8 cellular contexts compared by ENCODE assay signal in the genomic region with DNA sequence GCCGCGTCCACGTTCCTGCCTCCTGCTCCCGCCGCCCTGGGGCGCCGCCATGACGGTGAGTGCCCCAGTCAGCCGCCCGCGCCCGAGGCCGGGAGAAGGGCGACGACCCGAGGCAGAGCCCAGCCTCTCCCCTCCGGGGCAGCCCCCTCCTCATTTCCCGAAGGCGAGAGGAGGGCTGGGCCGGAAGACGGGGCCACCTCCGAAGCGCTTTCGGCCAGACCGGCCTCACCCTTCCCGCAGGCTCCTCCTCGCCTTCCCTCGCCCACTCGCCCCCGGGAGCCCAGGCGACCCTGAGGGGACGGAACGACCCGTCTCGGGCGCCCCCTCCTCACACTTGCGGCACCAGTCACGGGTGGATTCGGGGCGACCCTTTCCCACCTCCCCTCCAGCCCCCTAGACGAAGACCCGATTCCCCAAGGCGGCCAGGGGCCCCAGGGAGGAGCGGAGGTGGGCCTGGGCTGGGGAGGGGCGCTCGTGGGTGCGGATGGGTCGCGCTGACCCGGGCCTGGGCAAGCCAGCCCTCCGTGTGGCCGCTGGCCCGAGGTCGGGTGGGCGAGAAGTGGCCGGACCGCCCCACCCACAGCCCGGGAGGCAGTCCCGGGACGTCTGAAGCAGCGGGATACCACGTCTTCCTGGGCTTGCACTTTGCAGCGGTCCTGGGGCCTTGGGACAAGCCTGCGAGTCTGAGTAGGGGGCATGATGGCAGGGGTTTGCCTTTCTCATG. TPM values are rescaled to one million over a fixed set of nuclear protein-coding genes. Genes with fewer than 3 reads are reported as not detected.
A peak's percentile ranks its signal among the peaks of the same experiment; 100 is the strongest.
DNase-seq lines count a peak whose midpoint lies in the region; ATAC-seq, FAIRE-seq and TF ChIP-seq lines count a peak whose summit lies in the region.

No MANE protein-coding gene starts in this region.

- no peaks in the 10 kb centered on the region; the same call in 1 of the 2 replicates for H4K20me1 ChIP-seq in GM23338 (replicated peaks; ENCODE audit: insufficient read depth)

- H3K27ac Mint-ChIP-seq in Caco-2 (ENCODE audit: unreplicated experiment) (peak overlapping the region; percentile 63), GM23338 (no peak overlapping the region)

- H3K79me2 ChIP-seq in GM23338 (replicated peaks; ENCODE audit: insufficient read depth): no peaks in the 10 kb centered on the region

- H3K27me3 Mint-ChIP-seq in Caco-2 (ENCODE audit: insufficient read depth, unreplicated experiment): no peaks in the 10 kb centered on the region
- peaks cover 45% of the 10 kb centered on the region for H3K27me3 Mint-ChIP-seq in GM23338 (ENCODE audit: insufficient read depth, low read depth, poor library complexity)

- CTCF ChIA-PET in Caco-2 (lab: Charles Lee): no interaction called here

- H3K27me3 ChIP-seq in Caco-2 (replicated peaks; ENCODE audit: control insufficient read depth, insufficient read depth, low read length) (no peaks in the 10 kb centered on the region), GM23338 (ENCODE audit: insufficient read depth) (peaks cover 38% of the 10 kb centered on the region), RWPE2 (ENCODE audit: insufficient read depth, poor library complexity, severe bottlenecking) (no peaks in the 10 kb centered on the region), colonic mucosa (no peaks in the 10 kb centered on the region), muscle layer of colon (ENCODE audit: control insufficient read depth in 1 of 2, insufficient read depth in 2 of 2, low read length in 2 of 2) (no peaks in the 10 kb centered on the region)

- H3K4me2 ChIP-seq in GM23338: peak overlapping the region; percentile 90

- TF ChIP-seq CTCF in Caco-2 (IDR thresholded peaks at IDR 0.05; ENCODE audit: insufficient read depth in 1 of 2, low read depth in 1 of 2, low read length in 1 of 2, severe bottlenecking in 1 of 2, unreplicated experiment in 1 of 2) (no peak), GM23338 (conservative IDR thresholded peaks at IDR 0.05; ENCODE audit: low read depth in 2 of 2) (no peak), RWPE2 (IDR thresholded peaks at IDR 0.05; ENCODE audit: poor library complexity, severe bottlenecking) (no peak), colonic mucosa (IDR thresholded peaks at IDR 0.05) (no peak), D721Med (IDR thresholded peaks at IDR 0.05; ENCODE audit: insufficient read depth, missing control alignments) (no peak), GM10266 (IDR thresholded peaks at IDR 0.05; ENCODE audit: control insufficient read depth, insufficient read depth, low read depth, missing control alignments) (no peak)

- ATAC-seq in GM23338 (peak; percentile 24), RWPE2 (ENCODE audit: low read depth) (no peak)

- peaks cover 18% of the 10 kb centered on the region for H3K4me1 ChIP-seq in Caco-2
- H3K4me1 ChIP-seq in GM23338 (ENCODE audit: insufficient read depth): peaks cover 10% of the 10 kb centered on the region; the same call in 1 of the 2 replicates
- H3K4me1 ChIP-seq in RWPE2 (ENCODE audit: insufficient read depth, poor library complexity, severe bottlenecking): peaks cover 52% of the 10 kb centered on the region
- H3K4me1 ChIP-seq in colonic mucosa: peaks cover 24% of the 10 kb centered on the region
- peaks cover 85% of the 10 kb centered on the region for H3K4me1 ChIP-seq in muscle layer of colon (ENCODE audit: insufficient read depth, low read length)

- POLR2A ChIA-PET in Caco-2 (lab: Charles Lee): no interaction called here

- TSS peak; percentile 29 for BruUV-seq in Caco-2 (replicated peaks; lab: Mats Ljungman, UMichigan)

- H3K4me3 Mint-ChIP-seq in Caco-2 (ENCODE audit: unreplicated experiment): peak overlapping the region; percentile 90
- peak overlapping the region; percentile 85 for H3K4me3 Mint-ChIP-seq in GM23338

- peak overlapping the region; percentile 18; the same call in 1 of the 2 replicates for H2AFZ ChIP-seq in GM23338

- H3K9me3 Mint-ChIP-seq in Caco-2 (ENCODE audit: unreplicated experiment) (no peaks in the 10 kb centered on the region), GM23338 (no peaks in the 10 kb centered on the region)

- peaks cover 20% of the 10 kb centered on the region for H3F3A ChIP-seq in GM23338 (replicated peaks; ENCODE audit: low read depth)

- H3K9ac ChIP-seq in colonic mucosa (ENCODE audit: low read depth in 2 of 2, low read length in 2 of 2) (peak overlapping the region; percentile 94 to 100), muscle layer of colon (ENCODE audit: low read length) (peak overlapping the region; percentile 66)

- DNase-seq in Caco-2: peak in 1 of 2 experiments; percentile 20
- no peak for DNase-seq in GM23338 (ENCODE audit: low spot score)
- DNase-seq in RWPE2 (ENCODE audit: low spot score): no peak
- peak; percentile 53 for DNase-seq in colonic mucosa
- no peak for DNase-seq in D721Med (ENCODE audit: insufficient read length, low spot score)
- DNase-seq in NCI-H2107 (lab: John Stamatoyannopoulos, UW): no peak
- DNase-seq in GM10266 (ENCODE audit: extremely low spot score): no peak

- no peak overlapping the region for H3K27ac ChIP-seq in GM23338 (ENCODE audit: low read depth)
- peak overlapping the region; percentile 98 for H3K27ac ChIP-seq in RWPE2 (ENCODE audit: poor library complexity, severe bottlenecking)
- H3K27ac ChIP-seq in colonic mucosa: peak overlapping the region; percentile 87
- peak overlapping the region; percentile 93 for H3K27ac ChIP-seq in muscle layer of colon (ENCODE audit: low read depth, low read length)

- H3K4me3 ChIP-seq in Caco-2 (ENCODE audit: low read depth, low read length) (peak overlapping the region; percentile 97), GM23338 (peak overlapping the region; percentile 87), RWPE2 (ENCODE audit: severe bottlenecking) (peak overlapping the region; percentile 99), colonic mucosa (peak overlapping the region; percentile 99), muscle layer of colon (ENCODE audit: low read depth in 1 of 2, low read length in 2 of 2) (peak overlapping the region; percentile 85 to 87)

- intact Hi-C loops in Caco-2 (cut with micrococcal nuclease; ENCODE audit: unreplicated experiment): loop anchor here (5.0 kb wide), 1 partner anchor 56 kb away; no protein-coding TSS in a partner anchor
- intact Hi-C loops in colonic mucosa (cut with DNase I): no loop called here

- H3K36me3 Mint-ChIP-seq in Caco-2 (ENCODE audit: insufficient read depth, unreplicated experiment): no peaks in the 10 kb centered on the region
- peaks cover 13% of the 10 kb centered on the region for H3K36me3 Mint-ChIP-seq in GM23338 (ENCODE audit: low read depth)

- H3K9me2 ChIP-seq in GM23338 (ENCODE audit: insufficient read depth): no peaks in the 10 kb centered on the region

- FAIRE-seq in D721Med (lab: Jason Lieb, UNC): no peak

- H3K4me1 Mint-ChIP-seq in Caco-2 (ENCODE audit: low read depth, unreplicated experiment): peaks cover 13% of the 10 kb centered on the region
- peaks cover 31% of the 10 kb centered on the region for H3K4me1 Mint-ChIP-seq in GM23338

- H3K36me3 ChIP-seq in Caco-2 (ENCODE audit: control insufficient read depth, insufficient read depth, low read length) (peaks cover 2% of the 10 kb centered on the region; the same call in 1 of the 2 replicates), GM23338 (ENCODE audit: insufficient read depth) (no peaks in the 10 kb centered on the region), RWPE2 (ENCODE audit: low read depth) (peaks cover 7% of the 10 kb centered on the region), colonic mucosa (no peaks in the 10 kb centered on the region), muscle layer of colon (ENCODE audit: insufficient read depth, low read length) (no peaks in the 10 kb centered on the region)

- H3K9me3 ChIP-seq in Caco-2 (no peaks in the 10 kb centered on the region), RWPE2 (ENCODE audit: severe bottlenecking) (no peaks in the 10 kb centered on the region), colonic mucosa (no peaks in the 10 kb centered on the region), muscle layer of colon (ENCODE audit: low read length) (no peaks in the 10 kb centered on the region)

TF ChIP-seq in GM23338, 12 proteins besides CTCF, POLR2A, EP300 and RAD21:
- TF ChIP-seq POLR2AphosphoS5 (IDR thresholded peaks at IDR 0.05; ENCODE audit: low read depth): no peak; the same call in 1 of the 2 replicates
- TF ChIP-seq, protein P1, sequence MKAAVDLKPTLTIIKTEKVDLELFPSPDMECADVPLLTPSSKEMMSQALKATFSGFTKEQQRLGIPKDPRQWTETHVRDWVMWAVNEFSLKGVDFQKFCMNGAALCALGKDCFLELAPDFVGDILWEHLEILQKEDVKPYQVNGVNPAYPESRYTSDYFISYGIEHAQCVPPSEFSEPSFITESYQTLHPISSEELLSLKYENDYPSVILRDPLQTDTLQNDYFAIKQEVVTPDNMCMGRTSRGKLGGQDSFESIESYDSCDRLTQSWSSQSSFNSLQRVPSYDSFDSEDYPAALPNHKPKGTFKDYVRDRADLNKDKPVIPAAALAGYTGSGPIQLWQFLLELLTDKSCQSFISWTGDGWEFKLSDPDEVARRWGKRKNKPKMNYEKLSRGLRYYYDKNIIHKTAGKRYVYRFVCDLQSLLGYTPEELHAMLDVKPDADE (IDR thresholded peaks at IDR 0.05): 0 out of 2 replicates have a peak, but pooled peaks have one; percentile 23

RNA-seq across cellular contexts. Expression of a gene that starts 49.7 kb away (rescaled TPM):
- total RNA-seq in Caco-2 (2022) (30.7 and 38.4 TPM in 2 replicates), colonic mucosa (10 to 100 TPM; 69.5 to 75.7 TPM)
- total RNA-seq in GM23338 (2014; rRNA removed; shearing (Covaris generic)): 41.2 and 48.4 TPM in 2 replicates
- polyA plus RNA-seq in GM23338 (2016; fragmentation: Nextera tagmentation; extraction: Ambion mirVana): 21.4 and 22.6 TPM in 2 replicates
